In the genomic region with DNA sequence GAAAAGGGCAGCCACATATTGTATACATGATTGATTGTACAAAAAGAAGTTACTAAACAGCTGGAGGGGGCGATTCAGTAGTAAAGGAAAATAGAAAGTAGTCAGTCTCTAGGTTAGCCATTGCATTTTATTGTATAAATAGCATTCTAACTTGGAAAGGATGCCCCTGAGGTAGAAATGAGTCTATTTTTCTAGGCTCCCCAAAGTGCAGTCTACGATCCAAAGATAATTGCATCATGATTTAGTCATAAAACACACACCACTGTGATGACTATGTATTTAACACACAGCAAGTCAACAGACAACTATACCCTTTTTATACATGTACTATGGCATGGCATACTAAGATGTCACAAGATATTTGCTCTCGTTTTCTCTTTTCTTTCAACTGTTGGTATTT, we compare ENCODE assay signal across 15 cellular contexts.
A peak's percentile ranks its signal among the peaks of the same experiment; 100 is the strongest.
DNase-seq lines count a peak whose midpoint lies in the region; ATAC-seq and TF ChIP-seq lines count a peak whose summit lies in the region.
"Had no signal": no experiment of that assay in that cellular context is flagged by ENCODE, and none has a peak within 500 bp of the region (broad histone marks: within the 10 kb centered on the region; RNA-seq: fewer than 3 reads in every experiment).

No MANE protein-coding gene starts in this region.

- in situ Hi-C loops in astrocyte of the cerebellum (cut with HindIII; ENCODE audit: low sequenced_read_pairs) = no loop called here

- CTCF ChIA-PET in CD8-positive, alpha-beta memory T cell (lab: Charles Lee) = no interaction called here

- no peaks in the 10 kb centered on the region for H3K4me1 Mint-ChIP-seq in CD8-positive, alpha-beta memory T cell
- peaks cover 23% of the 10 kb centered on the region for H3K4me1 Mint-ChIP-seq in mesothelial cell of epicardium

- peaks cover 0 to 5% (median 0%) of the 10 kb centered on the region in 5 donors for H3K9me3 Mint-ChIP-seq in CD8-positive, alpha-beta memory T cell
- peaks cover 11% of the 10 kb centered on the region for H3K9me3 Mint-ChIP-seq in mesothelial cell of epicardium
- H3K9me3 Mint-ChIP-seq: activated CD4-positive, alpha-beta memory T cell treated with anti-CD3 and anti-CD28 coated beads for 36 hours; nephron had no signal

- H3K4me3 Mint-ChIP-seq in CD8-positive, alpha-beta memory T cell = no peak overlapping the region
- no peak overlapping the region for H3K4me3 Mint-ChIP-seq in mesothelial cell of epicardium
- H3K4me3 Mint-ChIP-seq: activated CD4-positive, alpha-beta memory T cell treated with anti-CD3 and anti-CD28 coated beads for 36 hours; nephron had no signal

- H3K36me3 Mint-ChIP-seq in CD8-positive, alpha-beta memory T cell = no peaks in the 10 kb centered on the region
- H3K36me3 Mint-ChIP-seq in mesothelial cell of epicardium = peaks cover 17% of the 10 kb centered on the region
- H3K36me3 Mint-ChIP-seq: activated CD4-positive, alpha-beta memory T cell treated with anti-CD3 and anti-CD28 coated beads for 36 hours had no signal

- POLR2A ChIA-PET in CD8-positive, alpha-beta memory T cell (lab: Charles Lee) = no interaction called here

- H3K4me1 ChIP-seq in CD8-positive, alpha-beta memory T cell (ENCODE audit: insufficient read depth, low read length) = no peaks in the 10 kb centered on the region
- H3K4me1 ChIP-seq: right lobe of liver had no signal

- TF ChIP-seq CTCF in AG09309 (IDR thresholded peaks at IDR 0.05; ENCODE audit: control insufficient read depth, insufficient read depth, low read depth, low read length, missing control alignments) (no peak), astrocyte of the cerebellum (IDR thresholded peaks at IDR 0.05; ENCODE audit: low read depth, low read length, missing control alignments) (no peak), mesothelial cell of epicardium (IDR thresholded peaks at IDR 0.05; ENCODE audit: unreplicated experiment) (no peak)

- peaks cover 0 to 4% of the 10 kb centered on the region in 2 donors for H3K27me3 Mint-ChIP-seq in CD8-positive, alpha-beta memory T cell
- H3K27me3 Mint-ChIP-seq in mesothelial cell of epicardium (ENCODE audit: low read depth) = no peaks in the 10 kb centered on the region
- H3K27me3 Mint-ChIP-seq: activated CD4-positive, alpha-beta memory T cell treated with anti-CD3 and anti-CD28 coated beads for 36 hours had no signal

- no peak overlapping the region for H3K27ac Mint-ChIP-seq in CD8-positive, alpha-beta memory T cell
- H3K27ac Mint-ChIP-seq in mesothelial cell of epicardium = no peak overlapping the region
- H3K27ac Mint-ChIP-seq: activated CD4-positive, alpha-beta memory T cell treated with anti-CD3 and anti-CD28 coated beads for 36 hours had no signal

- no peaks in the 10 kb centered on the region for H3K27me3 ChIP-seq in CD8-positive, alpha-beta memory T cell (ENCODE audit: insufficient read depth, low read length, poor library complexity, severe bottlenecking)
- H3K27me3 ChIP-seq: right lobe of liver had no signal

- no peaks in the 10 kb centered on the region for H3K36me3 ChIP-seq in CD8-positive, alpha-beta memory T cell (ENCODE audit: insufficient read depth, low read length)
- H3K36me3 ChIP-seq: right lobe of liver had no signal

- no peak overlapping the region for H3K27ac ChIP-seq in CD8-positive, alpha-beta memory T cell (ENCODE audit: low read depth, low read length)
- H3K27ac ChIP-seq: C4-2B, right lobe of liver had no signal

- peak; percentile 39 for DNase-seq in AG09309 (ENCODE audit: low read depth)
- peak; percentile 66 for DNase-seq in M059J (ENCODE audit: low read depth)
- DNase-seq in astrocyte of the cerebellum (ENCODE audit: low read depth) = peak; percentile 13
- DNase-seq in glomerular visceral epithelial cell (ENCODE audit: extremely low spot score) = peak; percentile 10
- no peak for DNase-seq in CD8-positive, alpha-beta memory T cell
- DNase-seq in mesothelial cell of epicardium (ENCODE audit: low spot score in 2 of 2, unreplicated experiment in 2 of 2) = no peak
- no peak for DNase-seq in RPMI8226
- DNase-seq: activated CD4-positive, alpha-beta memory T cell treated with anti-CD3 and anti-CD28 coated beads for 36 hours; cerebellar nuclear complex; GF-D8; OCI-M1; right lobe of liver had no signal

- ATAC-seq in GM19023 (IDR thresholded peaks at IDR 0.05; ENCODE audit: unreplicated experiment) = no peak

- H3K4me3 ChIP-seq in AG09309 (ENCODE audit: control insufficient read depth, low read depth, low read length) = no peak overlapping the region
- no peak overlapping the region for H3K4me3 ChIP-seq in astrocyte of the cerebellum (ENCODE audit: low read depth, low read length)
- no peak overlapping the region for H3K4me3 ChIP-seq in CD8-positive, alpha-beta memory T cell (ENCODE audit: low read length)
- H3K4me3 ChIP-seq: right lobe of liver had no signal

- no peaks in the 10 kb centered on the region for H3K9me3 ChIP-seq in CD8-positive, alpha-beta memory T cell (ENCODE audit: low read length)
- H3K9me3 ChIP-seq: right lobe of liver had no signal

Comparison
In these comparisons a context has a peak if more than half of its experiments do, and no peak if none do; other contexts are left out.
1. DNase-seq: peak in AG09309 (single experiment), M059J (single experiment), astrocyte of the cerebellum (single experiment) and glomerular visceral epithelial cell (single experiment); none in CD8-positive, alpha-beta memory T cell (0 of 5), mesothelial cell of epicardium (0 of 2) and RPMI8226 (single experiment).